In the genomic region with DNA sequence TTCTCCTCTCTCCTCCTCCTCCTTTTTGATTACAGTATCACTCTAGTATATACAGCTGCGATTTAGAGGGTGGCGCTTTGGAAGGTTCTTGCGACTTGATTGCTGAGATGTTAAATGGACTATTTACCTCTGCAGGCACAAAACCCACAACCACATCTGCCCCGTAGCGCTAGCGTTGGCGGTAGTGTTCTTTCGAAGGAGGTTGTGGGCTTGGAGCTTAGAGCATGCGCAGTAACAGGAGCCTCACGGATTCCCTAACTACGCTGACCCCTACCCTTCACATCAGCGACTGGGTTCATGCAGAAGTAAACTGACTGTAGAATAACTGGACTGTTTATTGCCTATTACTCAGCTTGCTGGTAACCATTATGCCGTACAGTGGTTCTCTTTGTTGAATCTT, we compare ENCODE assay signal across 1 cellular context.
TF ChIP-seq lines count a peak whose summit lies in the region.

No MANE protein-coding gene starts in this region.

TF ChIP-seq in GM23338, 12 proteins besides CTCF, POLR2A, EP300 and RAD21 (continued from another document):
- TF ChIP-seq ZNF462 (CRISPR knock-in tag; IDR thresholded peaks at IDR 0.05) (no peak), REST (IDR thresholded peaks at IDR 0.05; ENCODE audit: unreplicated experiment) (no peak), NANOG (IDR thresholded peaks at IDR 0.05; ENCODE audit: borderline replicate concordance) (no peak), CREB1 (CRISPR knock-in tag; IDR thresholded peaks at IDR 0.05; ENCODE audit: low read depth) (no peak), ZNF331 (CRISPR knock-in tag; IDR thresholded peaks at IDR 0.05; ENCODE audit: low read depth) (no peak), JUNB (IDR thresholded peaks at IDR 0.05; ENCODE audit: unreplicated experiment) (no peak), EZH2phosphoT487 (IDR thresholded peaks at IDR 0.05; ENCODE audit: unreplicated experiment) (no peak), EZH2 (IDR thresholded peaks at IDR 0.05; ENCODE audit: low read depth, unreplicated experiment) (no peak), POLR2AphosphoS5 (IDR thresholded peaks at IDR 0.05; ENCODE audit: low read depth) (no peak)
- TF ChIP-seq, protein P1, sequence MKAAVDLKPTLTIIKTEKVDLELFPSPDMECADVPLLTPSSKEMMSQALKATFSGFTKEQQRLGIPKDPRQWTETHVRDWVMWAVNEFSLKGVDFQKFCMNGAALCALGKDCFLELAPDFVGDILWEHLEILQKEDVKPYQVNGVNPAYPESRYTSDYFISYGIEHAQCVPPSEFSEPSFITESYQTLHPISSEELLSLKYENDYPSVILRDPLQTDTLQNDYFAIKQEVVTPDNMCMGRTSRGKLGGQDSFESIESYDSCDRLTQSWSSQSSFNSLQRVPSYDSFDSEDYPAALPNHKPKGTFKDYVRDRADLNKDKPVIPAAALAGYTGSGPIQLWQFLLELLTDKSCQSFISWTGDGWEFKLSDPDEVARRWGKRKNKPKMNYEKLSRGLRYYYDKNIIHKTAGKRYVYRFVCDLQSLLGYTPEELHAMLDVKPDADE (IDR thresholded peaks at IDR 0.05), result no peak
